In genomic region chr9:75175395-75175794, GRCh38 we compare ENCODE assay signal across 15 cellular contexts.
DNase-seq lines count a peak whose midpoint lies in the region; ATAC-seq and TF ChIP-seq lines count a peak whose summit lies in the region.
"Had no signal": no experiment of that assay in that cellular context is flagged by ENCODE, and none has a peak within 500 bp of the region (broad histone marks: within the 10 kb centered on the region; RNA-seq: fewer than 3 reads in every experiment).

No MANE protein-coding gene starts in this region.

- peaks cover 38% of the 10 kb centered on the region for H3K4me1 ChIP-seq in BLaER1
- no peaks in the 10 kb centered on the region for H3K4me1 ChIP-seq in GM23338 (ENCODE audit: insufficient read depth)
- peaks cover 8% of the 10 kb centered on the region for H3K4me1 ChIP-seq in parathyroid adenoma
- H3K4me1 ChIP-seq: A549 had no signal

- TF ChIP-seq CTCF in GM23338 (conservative IDR thresholded peaks at IDR 0.05; ENCODE audit: low read depth in 2 of 2) (no peak), parathyroid adenoma (IDR thresholded peaks at IDR 0.05) (no peak)

- H3K36me3 Mint-ChIP-seq in GM23338 (ENCODE audit: low read depth) = no peaks in the 10 kb centered on the region

- ATAC-seq in GM23338 = no peak
- ATAC-seq in GM19324 (IDR thresholded peaks at IDR 0.05; ENCODE audit: low FRiP score, unreplicated experiment) = no peak
- ATAC-seq in HG02973 (IDR thresholded peaks at IDR 0.05; ENCODE audit: unreplicated experiment) = no peak
- ATAC-seq: A549 had no signal

- in situ Hi-C loops in G401 (cut with HindIII; ENCODE audit: low sequenced_read_pairs) = no loop called here

- no peak for DNase-seq in GM23338 (ENCODE audit: low spot score)
- DNase-seq in left kidney (ENCODE audit: low read depth, low spot score) = peak; percentile 9
- DNase-seq in G401 (ENCODE audit: low spot score) = no peak
- DNase-seq: Calu3; CD4-positive, alpha-beta T cell; DMS 273 treated with DMSO at 0.1 percent for 48 hours; DMS79; H7; KG1 had no signal

- 0 out of 2 replicates have a peak overlapping the region, but pooled peaks have one; percentile 22 for H3K27ac ChIP-seq in BLaER1
- H3K27ac ChIP-seq in GM23338 (ENCODE audit: low read depth) = no peak overlapping the region
- no peak overlapping the region for H3K27ac ChIP-seq in parathyroid adenoma
- H3K27ac ChIP-seq: A549 had no signal

- H3F3A ChIP-seq in GM23338 (replicated peaks; ENCODE audit: low read depth) = no peaks in the 10 kb centered on the region

- H3K9me3 ChIP-seq in BLaER1 (no peaks in the 10 kb centered on the region), parathyroid adenoma (ENCODE audit: control insufficient read depth, low read length) (no peaks in the 10 kb centered on the region)
- H3K9me3 ChIP-seq: A549 had no signal

- 0 out of 2 replicates have a peak, but pooled peaks cover 10% of the 10 kb centered on the region for H3K9me2 ChIP-seq in GM23338 (ENCODE audit: insufficient read depth)

- H3K4me3 ChIP-seq in BLaER1 (no peak overlapping the region), GM23338 (no peak overlapping the region), parathyroid adenoma (ENCODE audit: low read depth, low read length) (no peak overlapping the region)
- H3K4me3 ChIP-seq: A549 had no signal

- H3K4me1 Mint-ChIP-seq in GM23338 = no peaks in the 10 kb centered on the region

- H3K9ac ChIP-seq in BLaER1 = no peak overlapping the region
- no peak overlapping the region for H3K9ac ChIP-seq in parathyroid adenoma

- no peaks in the 10 kb centered on the region for H3K36me3 ChIP-seq in BLaER1
- H3K36me3 ChIP-seq in GM23338 (ENCODE audit: insufficient read depth) = no peaks in the 10 kb centered on the region
- no peaks in the 10 kb centered on the region for H3K36me3 ChIP-seq in parathyroid adenoma (ENCODE audit: control insufficient read depth, insufficient read depth, low read length)

- peak overlapping the region; percentile 74 for H3K4me2 ChIP-seq in BLaER1
- H3K4me2 ChIP-seq in GM23338 = no peak overlapping the region
- H3K4me2 ChIP-seq in parathyroid adenoma (ENCODE audit: low read length) = peak overlapping the region; percentile 53
- H3K4me2 ChIP-seq: A549 had no signal

- no peaks in the 10 kb centered on the region for H3K9me3 Mint-ChIP-seq in GM23338
- H3K9me3 Mint-ChIP-seq: CD4-positive, alpha-beta T cell; IgD-negative memory B cell had no signal

- H3K27me3 Mint-ChIP-seq in GM23338 (ENCODE audit: insufficient read depth, low read depth, poor library complexity) = peaks cover 4% of the 10 kb centered on the region
- H3K27me3 Mint-ChIP-seq: CD4-positive, alpha-beta T cell; IgD-negative memory B cell had no signal

- H2AFZ ChIP-seq in GM23338 (peak overlapping the region; percentile 38; the same call in 1 of the 2 replicates), parathyroid adenoma (no peak overlapping the region)

- H4K20me1 ChIP-seq in BLaER1 (no peaks in the 10 kb centered on the region), GM23338 (replicated peaks; ENCODE audit: insufficient read depth) (no peaks in the 10 kb centered on the region)

- no peaks in the 10 kb centered on the region for H3K27me3 ChIP-seq in BLaER1
- no peaks in the 10 kb centered on the region for H3K27me3 ChIP-seq in GM23338 (ENCODE audit: insufficient read depth)
- H3K27me3 ChIP-seq in parathyroid adenoma (ENCODE audit: control insufficient read depth, insufficient read depth, low read length) = no peaks in the 10 kb centered on the region

- no peak overlapping the region for H3K27ac Mint-ChIP-seq in GM23338
- H3K27ac Mint-ChIP-seq: CD4-positive, alpha-beta T cell; IgD-negative memory B cell had no signal

- H3K79me2 ChIP-seq in GM23338 (replicated peaks; ENCODE audit: insufficient read depth) = no peaks in the 10 kb centered on the region
- H3K79me2 ChIP-seq in parathyroid adenoma = no peaks in the 10 kb centered on the region

- H3K4me3 Mint-ChIP-seq in GM23338 = no peak overlapping the region
- H3K4me3 Mint-ChIP-seq: CD4-positive, alpha-beta T cell; IgD-negative memory B cell had no signal

TF ChIP-seq in GM23338, 12 proteins besides CTCF, POLR2A, EP300 and RAD21:
- no peak for TF ChIP-seq CREB1 (CRISPR knock-in tag; IDR thresholded peaks at IDR 0.05; ENCODE audit: low read depth)
- no peak for TF ChIP-seq REST (IDR thresholded peaks at IDR 0.05; ENCODE audit: unreplicated experiment)
- no peak for TF ChIP-seq STAT1 (IDR thresholded peaks at IDR 0.05; ENCODE audit: unreplicated experiment)
- no peak for TF ChIP-seq JUNB (IDR thresholded peaks at IDR 0.05; ENCODE audit: unreplicated experiment)
